In the genomic region with DNA sequence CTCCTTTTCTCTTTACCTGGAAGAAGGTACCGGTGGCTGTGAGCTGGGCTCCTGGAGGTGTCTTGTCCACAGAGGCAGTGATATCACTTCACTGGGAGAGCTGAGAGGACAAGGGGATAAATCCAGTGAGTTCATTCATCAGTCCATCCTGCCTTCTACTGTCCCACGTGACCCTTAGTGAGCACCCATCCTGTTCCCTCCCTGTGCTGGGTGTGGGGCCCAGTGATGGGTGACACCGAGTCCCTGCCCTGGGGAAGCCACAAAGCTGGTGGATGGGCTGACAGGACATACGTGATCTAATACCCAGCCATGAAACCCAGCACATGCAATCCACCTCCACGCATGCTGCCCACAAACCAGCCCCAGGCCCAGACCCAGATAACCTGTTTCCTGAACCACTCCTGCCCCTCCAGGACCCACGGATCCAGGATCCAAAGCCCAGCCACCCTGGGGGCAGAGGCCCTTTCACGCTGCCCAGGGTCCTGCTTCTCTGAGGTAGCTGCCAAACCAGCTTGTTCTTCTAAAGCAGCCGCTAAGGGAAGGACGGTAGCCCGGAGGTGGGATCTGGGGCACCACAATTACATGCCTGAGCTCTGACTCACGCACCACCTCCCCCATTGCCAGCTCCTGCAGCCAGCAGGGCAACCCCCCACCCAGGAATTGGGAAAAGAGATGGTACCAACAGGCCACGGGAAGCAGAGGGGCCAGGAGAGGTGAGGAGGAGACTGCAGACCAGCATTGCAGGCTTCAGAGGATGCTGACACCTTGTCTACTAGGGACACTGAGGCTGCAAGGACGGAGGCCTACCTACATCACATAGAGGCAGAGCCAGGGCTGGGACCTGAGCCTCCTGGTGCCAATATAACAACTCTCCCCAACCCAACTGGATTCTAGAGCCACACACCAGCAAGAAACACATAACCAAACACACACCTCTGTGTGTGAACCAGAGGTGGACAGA, we compare ENCODE assay signal across 15 cellular contexts. TPM values are rescaled to one million over a fixed set of nuclear protein-coding genes. Genes with fewer than 3 reads are reported as not detected.
DNase-seq lines count a peak whose midpoint lies in the region; ATAC-seq and TF ChIP-seq lines count a peak whose summit lies in the region.
"Had no signal": no experiment of that assay in that cellular context is flagged by ENCODE, and none has a peak within 500 bp of the region (broad histone marks: within the 10 kb centered on the region; RNA-seq: fewer than 3 reads in every experiment).

No MANE protein-coding gene starts in this region.

- H3K36me3 ChIP-seq in HCT116 (ENCODE audit: control insufficient read depth in 1 of 2, insufficient read depth in 2 of 2, low read length in 2 of 2), result no peaks in the 10 kb centered on the region
- H3K36me3 ChIP-seq: adrenal gland, thyroid gland had no signal

- intact Hi-C loops in HCT116 (cut with micrococcal nuclease), result no loop called here
- intact Hi-C loops in activated B cell treated with CpG ODN at 0.5 μM for 24 hours (cut with micrococcal nuclease), result loop anchor here (5.0 kb wide), 2 partner anchors 37 to 43 kb away; a partner anchor contains a TSS

- peaks cover 13% of the 10 kb centered on the region for H3K4me1 Mint-ChIP-seq in activated B cell treated with CpG ODN at 0.5 μM for 24 hours

- H3K9me2 ChIP-seq in HCT116 (ENCODE audit: insufficient read depth), result no peaks in the 10 kb centered on the region

- H2AFZ ChIP-seq in HCT116 (ENCODE audit: low read depth, low read length, poor library complexity, severe bottlenecking), result no peak overlapping the region

- BruUV-seq in HCT116 (replicated peaks; lab: Mats Ljungman, UMichigan), result no TSS peak

- H3K36me3 Mint-ChIP-seq in activated B cell treated with CpG ODN at 0.5 μM for 24 hours (ENCODE audit: low read depth), result no peaks in the 10 kb centered on the region

- DNase-seq in ACHN (peak; percentile 49), HCT116 (ENCODE audit: low read depth, low spot score) (no peak), activated B cell treated with CpG ODN at 0.5 μM for 24 hours (no peak), iPS-NIHi11 (ENCODE audit: low spot score) (peak; percentile 59), NCI-H1092 (lab: John Stamatoyannopoulos, UW) (no peak), GOT3 (lab: John Stamatoyannopoulos, UW) (no peak)
- DNase-seq: activated CD4-positive, alpha-beta T cell treated with anti-CD3 and anti-CD28 coated beads for 1 hour; adrenal gland; C1 segment of cervical spinal cord; NCI-H2029 treated with DMSO at 0.1 percent for 48 hours; thyroid gland had no signal

- TF ChIP-seq CTCF in HCT116 (IDR thresholded peaks at IDR 0.05 in 2 of 3, conservative IDR thresholded peaks at IDR 0.05 in 1 of 3; ENCODE audit: borderline replicate concordance in 1 of 3, insufficient read depth in 1 of 3, low read depth in 2 of 3, low read length in 2 of 3) (no peak), activated B cell treated with CpG ODN at 0.5 μM for 24 hours (IDR thresholded peaks at IDR 0.05) (no peak)

- no peaks in the 10 kb centered on the region for H3K27me3 Mint-ChIP-seq in activated B cell treated with CpG ODN at 0.5 μM for 24 hours

- in situ Hi-C loops in ACHN (cut with HindIII; ENCODE audit: low pct_ligation_motif_present, low pct_unique_long_range_greater_than_20kb, low sequenced_read_pairs), result no loop called here

- H3K9me3 Mint-ChIP-seq in activated B cell treated with CpG ODN at 0.5 μM for 24 hours, result no peaks in the 10 kb centered on the region

- TF ChIP-seq POLR2A in HCT116 (IDR thresholded peaks at IDR 0.05; ENCODE audit: borderline replicate concordance, extremely low read depth, insufficient read depth, insufficient read length), result no peak

- no peaks in the 10 kb centered on the region for H3K27me3 ChIP-seq in HCT116 (ENCODE audit: insufficient read depth, low read length)
- H3K27me3 ChIP-seq: adrenal gland, thyroid gland had no signal

- RAD21 ChIA-PET in HCT116 (lab: Charles Lee; ENCODE audit: low non-redundant PET in 1 of 2, low total read pairs in 2 of 2, uncharacterized antibody in 2 of 2, unreplicated experiment in 2 of 2), result no interaction called here

- CTCF ChIA-PET in HCT116 (lab: Charles Lee) (interaction anchor here (1.5 kb wide), 1 partner anchor 43 kb away, joined by 4 read pairs; no protein-coding TSS in a partner anchor), activated B cell treated with CpG ODN at 0.5 μM for 24 hours (lab: Charles Lee) (no interaction called here)

- H3K4me3 ChIP-seq in HCT116 (replicated peaks in 1 of 2; ENCODE audit: low read depth in 1 of 2, low read length in 2 of 2), result peak overlapping the region; percentile 25 to 46
- H3K4me3 ChIP-seq: adrenal gland, thyroid gland had no signal

- ATAC-seq in HCT116, result peak; percentile 71
- ATAC-seq in activated B cell treated with CpG ODN at 0.5 μM for 24 hours (ENCODE audit: low read depth), result no peak
- no peak for ATAC-seq in GM18858 (IDR thresholded peaks at IDR 0.05; ENCODE audit: unreplicated experiment)
- no peak for ATAC-seq in HG02884 (IDR thresholded peaks at IDR 0.05; ENCODE audit: unreplicated experiment)
- ATAC-seq: left lobe of liver had no signal

- no peak overlapping the region for H3K4me3 Mint-ChIP-seq in activated B cell treated with CpG ODN at 0.5 μM for 24 hours

- H3K79me2 ChIP-seq in HCT116 (ENCODE audit: insufficient read depth, low read length), result no peaks in the 10 kb centered on the region

- H3K27ac Mint-ChIP-seq in activated B cell treated with CpG ODN at 0.5 μM for 24 hours, result peak overlapping the region; percentile 50

- no peaks in the 10 kb centered on the region for H3K9me3 ChIP-seq in HCT116 (ENCODE audit: control insufficient read depth in 1 of 2, insufficient read depth in 1 of 2, low read depth in 1 of 2, low read length in 2 of 2)
- H3K9me3 ChIP-seq: adrenal gland, thyroid gland had no signal

- peak overlapping the region; percentile 81 for H3K4me2 ChIP-seq in HCT116 (ENCODE audit: low read length)

- peak overlapping the region; percentile 42 for H3K27ac ChIP-seq in HCT116 (ENCODE audit: low read depth, low read length)
- H3K27ac ChIP-seq: adrenal gland, HL-60, thyroid gland had no signal

- peak overlapping the region; percentile 42 for H3K9ac ChIP-seq in HCT116 (ENCODE audit: low read length)

- no peaks in the 10 kb centered on the region for H4K20me1 ChIP-seq in HCT116 (ENCODE audit: insufficient read depth)

- TF ChIP-seq RAD21 in HCT116 (IDR thresholded peaks at IDR 0.05; ENCODE audit: low read depth), result no peak

- H3K4me1 ChIP-seq in HCT116 (ENCODE audit: control insufficient read depth in 1 of 2, insufficient read depth in 2 of 2, low read length in 2 of 2), result peaks cover 34 to 40% of the 10 kb centered on the region in 2 experiments
- H3K4me1 ChIP-seq: adrenal gland, thyroid gland had no signal

- POLR2A ChIA-PET in HCT116 (lab: Charles Lee), result no interaction called here
- POLR2A ChIA-PET in activated B cell treated with CpG ODN at 0.5 μM for 24 hours (lab: Charles Lee), result no interaction called here

TF ChIP-seq in HCT116, 20 proteins besides CTCF, POLR2A, EP300 and RAD21 (continues in another document):
- TF ChIP-seq SP1 (IDR thresholded peaks at IDR 0.05; ENCODE audit: low read depth), result peak; percentile 49; the same call in 1 of the 2 replicates
- peak; percentile 73; the same call in 1 of the 2 replicates for TF ChIP-seq JUND (IDR thresholded peaks at IDR 0.05)
- peak; percentile 79 for TF ChIP-seq TCF7L2 (IDR thresholded peaks at IDR 0.05; ENCODE audit: borderline replicate concordance, extremely low read depth, insufficient read depth, insufficient read length)
- no peak for TF ChIP-seq ELF1 (IDR thresholded peaks at IDR 0.05; ENCODE audit: borderline replicate concordance, low read depth)
- no peak for TF ChIP-seq CEBPB (IDR thresholded peaks at IDR 0.05; ENCODE audit: low read depth)
- TF ChIP-seq CBX3 (IDR thresholded peaks at IDR 0.05; ENCODE audit: low read depth), result no peak
- no peak for TF ChIP-seq YY1 (IDR thresholded peaks at IDR 0.05; ENCODE audit: extremely low read depth, insufficient replicate concordance, low read depth, low read length)
- no peak for TF ChIP-seq SIN3A (IDR thresholded peaks at IDR 0.05; ENCODE audit: low read depth)
- TF ChIP-seq POLR2AphosphoS5 (IDR thresholded peaks at IDR 0.05; ENCODE audit: low read depth, low read length), result no peak
- TF ChIP-seq, protein P1, sequence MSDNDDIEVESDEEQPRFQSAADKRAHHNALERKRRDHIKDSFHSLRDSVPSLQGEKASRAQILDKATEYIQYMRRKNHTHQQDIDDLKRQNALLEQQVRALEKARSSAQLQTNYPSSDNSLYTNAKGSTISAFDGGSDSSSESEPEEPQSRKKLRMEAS (IDR thresholded peaks at IDR 0.05), result no peak
- TF ChIP-seq ZNF274 (IDR thresholded peaks at IDR 0.05; ENCODE audit: low read depth, low read length), result no peak
- TF ChIP-seq, protein P2, sequence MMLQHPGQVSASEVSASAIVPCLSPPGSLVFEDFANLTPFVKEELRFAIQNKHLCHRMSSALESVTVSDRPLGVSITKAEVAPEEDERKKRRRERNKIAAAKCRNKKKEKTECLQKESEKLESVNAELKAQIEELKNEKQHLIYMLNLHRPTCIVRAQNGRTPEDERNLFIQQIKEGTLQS (IDR thresholded peaks at IDR 0.05), result no peak
- TF ChIP-seq, protein P3, sequence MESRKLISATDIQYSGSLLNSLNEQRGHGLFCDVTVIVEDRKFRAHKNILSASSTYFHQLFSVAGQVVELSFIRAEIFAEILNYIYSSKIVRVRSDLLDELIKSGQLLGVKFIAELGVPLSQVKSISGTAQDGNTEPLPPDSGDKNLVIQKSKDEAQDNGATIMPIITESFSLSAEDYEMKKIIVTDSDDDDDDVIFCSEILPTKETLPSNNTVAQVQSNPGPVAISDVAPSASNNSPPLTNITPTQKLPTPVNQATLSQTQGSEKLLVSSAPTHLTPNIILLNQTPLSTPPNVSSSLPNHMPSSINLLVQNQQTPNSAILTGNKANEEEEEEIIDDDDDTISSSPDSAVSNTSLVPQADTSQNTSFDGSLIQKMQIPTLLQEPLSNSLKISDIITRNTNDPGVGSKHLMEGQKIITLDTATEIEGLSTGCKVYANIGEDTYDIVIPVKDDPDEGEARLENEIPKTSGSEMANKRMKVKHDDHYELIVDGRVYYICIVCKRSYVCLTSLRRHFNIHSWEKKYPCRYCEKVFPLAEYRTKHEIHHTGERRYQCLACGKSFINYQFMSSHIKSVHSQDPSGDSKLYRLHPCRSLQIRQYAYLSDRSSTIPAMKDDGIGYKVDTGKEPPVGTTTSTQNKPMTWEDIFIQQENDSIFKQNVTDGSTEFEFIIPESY (IDR thresholded peaks at IDR 0.05; ENCODE audit: extremely low read depth, insufficient replicate concordance, low read length), result no peak
- no peak for TF ChIP-seq EZH2 (IDR thresholded peaks at IDR 0.05)

RNA-seq across cellular contexts. Expression of a gene that starts 35.2 kb away (rescaled TPM):
- total RNA-seq in HCT116 (2021; ENCODE audit: unreplicated experiment), result 27.5 TPM
- 23.0 and 24.7 TPM in 2 replicates for polyA plus RNA-seq in HCT116 (2012)
- total RNA-seq in activated B cell treated with CpG ODN at 0.5 μM for 24 hours, result 22.2 and 23.9 TPM in 2 replicates

RNA-seq across cellular contexts. Expression of a gene that starts 57.5 kb away (rescaled TPM):
- total RNA-seq in HCT116 (2021; ENCODE audit: unreplicated experiment), result 1.7 TPM
- polyA plus RNA-seq in HCT116 (2012), result 2.9 and 4.4 TPM in 2 replicates
- total RNA-seq in activated B cell treated with CpG ODN at 0.5 μM for 24 hours, result 0.11 and 0.49 TPM in 2 replicates
- total RNA-seq: left lobe of liver had no signal

Comparison
In these comparisons a context has a peak if more than half of its experiments do, and no peak if none do; other contexts are left out.
1. DNase-seq: peak in ACHN (single experiment) and iPS-NIHi11 (single experiment); none in HCT116 (single experiment), activated B cell treated with CpG ODN at 0.5 μM for 24 hours (single experiment), NCI-H1092 (single experiment) and GOT3 (single experiment).